In the genomic region with DNA sequence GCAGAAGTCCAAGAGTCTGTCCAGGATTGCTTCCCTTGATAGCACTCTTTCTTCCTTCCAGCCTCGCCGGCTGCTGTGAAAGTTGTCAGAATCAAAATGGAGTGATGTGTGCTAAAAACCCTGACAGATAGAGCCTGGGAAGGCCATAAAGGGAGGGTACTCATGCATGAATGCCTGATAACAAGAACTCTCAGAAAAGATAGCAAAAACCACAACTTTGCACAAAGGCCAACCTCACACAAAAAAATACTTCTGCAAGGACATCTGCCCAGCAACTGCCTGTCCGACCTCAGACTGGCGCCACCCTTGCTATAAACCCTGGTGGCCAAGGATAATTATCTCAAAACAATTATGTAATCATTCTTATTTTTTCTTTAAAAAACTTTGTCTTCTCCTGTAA, we compare ENCODE assay signal across 24 cellular contexts.
"Had no signal": no experiment of that assay in that cellular context is flagged by ENCODE, and none has a peak within 500 bp of the region (broad histone marks: within the 10 kb centered on the region; RNA-seq: fewer than 3 reads in every experiment).

No MANE protein-coding gene starts in this region.

- H3K36me3 ChIP-seq: heart right ventricle, thoracic aorta, vagina had no signal

- H3K27ac ChIP-seq: coronary artery, heart right ventricle, thoracic aorta, vagina had no signal

- H3K27ac Mint-ChIP-seq: activated B cell treated with CpG ODN at 0.5 μM for 24 hours; activated CD4-positive, alpha-beta T cell treated with anti-CD3 and anti-CD28 coated beads for 36 hours; activated naive CD4-positive, alpha-beta T cell treated with anti-CD3 and anti-CD28 coated beads for 36 hours; activated T-cell treated with anti-CD3 and anti-CD28 coated beads, Interleukin-2, amount 50 U/mL, for 24 hours; activated T-helper 17 cell treated with anti-CD3 and anti-CD28 coated beads, Interleukin-2, amount 50 U/mL, for 72 hours; naive thymus-derived CD4-positive, alpha-beta T cell; stimulated activated naive B cell treated with anti-CD40 and anti-IgM and Interleukin-4, amounts not matched to agents 10 μg/mL and 1 μg/mL and 100 μg/mL, for 72 hours; T-helper 2 cell treated with Interferon-gamma antibody and Interleukin-4, amounts not matched to agents 5 μg/mL and 100 μg/mL, for 36 hours; type B pancreatic cell had no signal

- H3K4me3 ChIP-seq: coronary artery, heart right ventricle, lung, thoracic aorta, vagina had no signal

- ATAC-seq: activated CD4-positive, alpha-beta T cell treated with anti-CD3 and anti-CD28 coated beads for 36 hours; activated T-helper 17 cell treated with anti-CD3 and anti-CD28 coated beads, Interleukin-2, amount 50 U/mL, for 72 hours; heart right ventricle; left lobe of liver; naive thymus-derived CD4-positive, alpha-beta T cell had no signal

- H3K36me3 Mint-ChIP-seq: stimulated activated naive B cell treated with anti-CD40 and anti-IgM and Interleukin-4, amounts not matched to agents 10 μg/mL and 1 μg/mL and 100 μg/mL, for 72 hours; type B pancreatic cell had no signal

- H3K9me3 Mint-ChIP-seq: activated B cell treated with CpG ODN at 0.5 μM for 24 hours; activated T-cell treated with anti-CD3 and anti-CD28 coated beads, Interleukin-2, amount 50 U/mL, for 24 hours; activated T-helper 17 cell treated with anti-CD3 and anti-CD28 coated beads, Interleukin-2, amount 50 U/mL, for 72 hours; neural crest cell; T-helper 2 cell treated with Interferon-gamma antibody and Interleukin-4, amounts not matched to agents 5 μg/mL and 100 μg/mL, for 36 hours; type B pancreatic cell had no signal

- H3K4me1 ChIP-seq: vagina had no signal

- DNase-seq: activated B cell treated with CpG ODN at 0.5 μM for 24 hours; activated CD4-positive, alpha-beta T cell treated with anti-CD3 and anti-CD28 coated beads for 36 hours; activated CD4-positive, alpha-beta T cell treated with anti-CD3 and anti-CD28 coated beads, Interleukin-2, amount 50 U/mL, for 4 hours; activated CD8-positive, alpha-beta memory T cell treated with anti-CD3 and anti-CD28 coated beads for 24 hours; activated CD8-positive, alpha-beta memory T cell treated with anti-CD3 and anti-CD28 coated beads, Interleukin-2, amount 50 U/mL, for 4 hours; activated naive CD4-positive, alpha-beta T cell treated with anti-CD3 and anti-CD28 coated beads for 36 hours; activated T-cell treated with anti-CD3 and anti-CD28 coated beads, Interleukin-2, amount 50 U/mL, for 24 hours; cerebellar nuclear complex; foreskin fibroblast; heart right ventricle; naive thymus-derived CD4-positive, alpha-beta T cell; retina; stimulated activated CD4-positive, alpha-beta T cell treated with anti-CD3 and anti-CD28 coated beads, Interleukin-2, amount 100 ng/mL, for 48 hours; stimulated activated CD8-positive, alpha-beta memory T cell treated with anti-CD3 and anti-CD28 coated beads, Interleukin-4, amount 100 ng/mL, for 48 hours; stimulated activated naive B cell treated with anti-CD40 and anti-IgM and Interleukin-4, amounts not matched to agents 10 μg/mL and 1 μg/mL and 100 μg/mL, for 72 hours had no signal

- H3K27me3 Mint-ChIP-seq: stimulated activated naive B cell treated with anti-CD40 and anti-IgM and Interleukin-4, amounts not matched to agents 10 μg/mL and 1 μg/mL and 100 μg/mL, for 72 hours; type B pancreatic cell had no signal

- H3K4me3 Mint-ChIP-seq: activated B cell treated with CpG ODN at 0.5 μM for 24 hours; activated CD4-positive, alpha-beta T cell treated with anti-CD3 and anti-CD28 coated beads for 36 hours; activated naive CD4-positive, alpha-beta T cell treated with anti-CD3 and anti-CD28 coated beads for 36 hours; activated T-cell treated with anti-CD3 and anti-CD28 coated beads, Interleukin-2, amount 50 U/mL, for 24 hours; activated T-helper 17 cell treated with anti-CD3 and anti-CD28 coated beads, Interleukin-2, amount 50 U/mL, for 72 hours; naive thymus-derived CD4-positive, alpha-beta T cell; neural crest cell; stimulated activated naive B cell treated with anti-CD40 and anti-IgM and Interleukin-4, amounts not matched to agents 10 μg/mL and 1 μg/mL and 100 μg/mL, for 72 hours; T-helper 2 cell treated with Interferon-gamma antibody and Interleukin-4, amounts not matched to agents 5 μg/mL and 100 μg/mL, for 36 hours; type B pancreatic cell had no signal

- H3K4me1 Mint-ChIP-seq: activated T-helper 17 cell treated with anti-CD3 and anti-CD28 coated beads, Interleukin-2, amount 50 U/mL, for 72 hours; neural crest cell had no signal

- H3K9me3 ChIP-seq: heart right ventricle, thoracic aorta, vagina had no signal

- H3K27me3 ChIP-seq: heart right ventricle, vagina had no signal
